ENCODE assay signal across 8 cellular contexts in the genomic region with DNA sequence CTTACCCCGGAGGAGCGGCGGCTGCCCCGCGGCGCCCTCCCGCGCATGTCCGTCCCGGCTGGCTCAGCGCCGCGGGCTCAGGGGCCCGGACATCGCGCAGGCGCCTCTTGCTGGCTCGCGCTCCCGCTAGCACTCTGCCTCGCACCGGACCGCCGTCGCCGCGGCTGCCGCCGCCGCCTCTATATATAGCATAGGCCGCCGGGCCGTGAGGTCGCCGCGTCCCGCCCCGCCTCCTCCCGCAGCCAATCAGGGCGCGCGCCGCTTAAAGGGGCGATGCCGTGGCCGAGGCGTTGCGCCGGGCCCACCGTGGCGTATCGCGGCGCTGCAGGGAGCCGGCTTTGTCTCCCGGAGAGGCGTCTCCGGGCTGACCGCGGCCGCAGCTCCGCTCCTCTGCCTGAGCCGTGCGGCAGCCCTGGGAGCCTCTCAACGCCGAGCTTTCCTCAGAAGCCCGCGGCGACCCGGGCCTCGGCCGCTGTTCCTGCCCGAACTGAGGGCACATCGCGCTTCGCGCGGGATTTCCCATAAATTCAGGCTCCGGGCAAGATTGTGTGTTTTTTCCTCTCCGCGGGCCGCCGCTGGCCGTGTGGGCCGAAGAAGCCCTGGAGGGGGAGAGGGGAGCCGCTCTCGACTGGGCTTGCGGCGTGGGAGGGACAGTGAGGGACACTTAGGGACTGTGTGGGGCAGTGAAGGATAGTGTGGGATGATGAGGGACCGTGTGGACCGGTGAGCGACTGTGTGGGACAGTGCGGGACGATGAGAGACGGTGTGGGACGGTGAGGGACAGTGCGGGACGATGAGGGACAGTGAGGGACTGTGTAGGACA. TPM values are rescaled to one million over a fixed set of nuclear protein-coding genes. Genes with fewer than 3 reads are reported as not detected.
DNase-seq lines count a peak whose midpoint lies in the region; ATAC-seq and TF ChIP-seq lines count a peak whose summit lies in the region.

A gene with protein sequence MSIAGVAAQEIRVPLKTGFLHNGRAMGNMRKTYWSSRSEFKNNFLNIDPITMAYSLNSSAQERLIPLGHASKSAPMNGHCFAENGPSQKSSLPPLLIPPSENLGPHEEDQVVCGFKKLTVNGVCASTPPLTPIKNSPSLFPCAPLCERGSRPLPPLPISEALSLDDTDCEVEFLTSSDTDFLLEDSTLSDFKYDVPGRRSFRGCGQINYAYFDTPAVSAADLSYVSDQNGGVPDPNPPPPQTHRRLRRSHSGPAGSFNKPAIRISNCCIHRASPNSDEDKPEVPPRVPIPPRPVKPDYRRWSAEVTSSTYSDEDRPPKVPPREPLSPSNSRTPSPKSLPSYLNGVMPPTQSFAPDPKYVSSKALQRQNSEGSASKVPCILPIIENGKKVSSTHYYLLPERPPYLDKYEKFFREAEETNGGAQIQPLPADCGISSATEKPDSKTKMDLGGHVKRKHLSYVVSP (minus strand): TSS at position 157 of the 823 bp plus-strand sequence. CDS start 10,690 bp downstream, outside the sequence.

- peaks cover 44% of the 10 kb centered on the region for H3K79me2 ChIP-seq in mesendoderm (ENCODE audit: control insufficient read depth, insufficient read depth, low read length)

- H3K27ac ChIP-seq in endodermal cell (ENCODE audit: low read depth, low read length) (peak within 1 kb of the TSS; percentile 78), mesendoderm (ENCODE audit: low read depth, low read length) (peak within 1 kb of the TSS; percentile 27)

- H4K8ac ChIP-seq in mesendoderm (ENCODE audit: low read depth, low read length), result no peak within 1 kb of the TSS

- H2AK5ac ChIP-seq in mesendoderm (ENCODE audit: low read length), result peak within 1 kb of the TSS; percentile 99

- H3K27me3 ChIP-seq in endodermal cell (ENCODE audit: control insufficient read depth, insufficient read depth, low read length, poor library complexity, severe bottlenecking), result no peaks in the 10 kb centered on the region
- H3K27me3 ChIP-seq in mesendoderm (ENCODE audit: insufficient read depth, low read length, poor library complexity), result no peaks in the 10 kb centered on the region

- H3K36me3 Mint-ChIP-seq in endodermal cell (ENCODE audit: low read depth), result peaks cover 5% of the 10 kb centered on the region

- peak within 1 kb of the TSS; percentile 88 for H2BK5ac ChIP-seq in mesendoderm (ENCODE audit: low read length)

- peak within 1 kb of the TSS; percentile 40 for H4K5ac ChIP-seq in mesendoderm (ENCODE audit: low read length)

- H3K9me3 Mint-ChIP-seq in endodermal cell, result no peaks in the 10 kb centered on the region

- no peaks in the 10 kb centered on the region for H3K9me3 ChIP-seq in endodermal cell (ENCODE audit: control insufficient read depth, low read length)

- no peak for TF ChIP-seq CTCF in endodermal cell (conservative IDR thresholded peaks at IDR 0.05)

- H3K4me1 Mint-ChIP-seq in endodermal cell, result peaks cover 54% of the 10 kb centered on the region

- H3K36me3 ChIP-seq in endodermal cell (ENCODE audit: control insufficient read depth, insufficient read depth, low read length) (peaks cover 5% of the 10 kb centered on the region), mesendoderm (ENCODE audit: control insufficient read depth, insufficient read depth, low read length) (no peaks in the 10 kb centered on the region)

- H3K4me3 Mint-ChIP-seq in endodermal cell, result peak within 1 kb of the TSS; percentile 85

- peak; percentile 78 for ATAC-seq in HG03439 (IDR thresholded peaks at IDR 0.05; ENCODE audit: unreplicated experiment)

- peak within 1 kb of the TSS; percentile 97 for H3K4me3 ChIP-seq in endodermal cell (ENCODE audit: low read length)
- peak within 1 kb of the TSS; percentile 40 for H3K4me3 ChIP-seq in mesendoderm (ENCODE audit: low read length)

- no peaks in the 10 kb centered on the region for H3K27me3 Mint-ChIP-seq in endodermal cell (ENCODE audit: insufficient read depth)

- H3K23ac ChIP-seq in mesendoderm (ENCODE audit: low read length), result peak within 1 kb of the TSS; percentile 100

- TF ChIP-seq POLR2A in GM19099 (IDR thresholded peaks at IDR 0.05; ENCODE audit: extremely low read depth, insufficient read length, low read depth), result peak; percentile 93

- no peak within 1 kb of the TSS for H2BK15ac ChIP-seq in mesendoderm (replicated peaks; ENCODE audit: low read depth)

- H3K79me1 ChIP-seq in mesendoderm (ENCODE audit: low read length), result no peaks in the 10 kb centered on the region

- WGBS in endodermal cell (ENCODE audit: insufficient coverage in 1 of 2, insufficient read length in 1 of 2), 2 experiments, result 5 to 11% methylated on average over 42 to 98 of the region's 98 CpGs
- WGBS in mesendoderm (ENCODE audit: extremely low coverage, insufficient coverage, low lambda C conversion rate), result no CpG with 5 or more reads among the region's 98 CpGs

- H3K56ac ChIP-seq in mesendoderm (ENCODE audit: low read length), result peak within 1 kb of the TSS; percentile 99

- peak within 1 kb of the TSS; percentile 94 for H3K27ac Mint-ChIP-seq in endodermal cell

- H2BK120ac ChIP-seq in mesendoderm (ENCODE audit: low read depth, low read length), result no peak within 1 kb of the TSS

- peak; percentile 97 for DNase-seq in AG08396 (ENCODE audit: low spot score)
- DNase-seq in NCI-H774 (lab: John Stamatoyannopoulos, UW), result peak; percentile 77
- peak; percentile 94 for DNase-seq in activated CD8-positive, alpha-beta memory T cell treated with anti-CD3 and anti-CD28 coated beads, Interleukin-2, amount 50 U/mL, for 48 hours
- peak; percentile 97 for DNase-seq in endodermal cell
- peak; percentile 96 for DNase-seq in mesendoderm
- DNase-seq in stimulated activated CD8-positive, alpha-beta memory T cell treated with anti-CD3 and anti-CD28 coated beads, Interleukin-12 subunit alpha, Interleukin-12 subunit beta, amount 100 ng/mL, for 24 hours (ENCODE audit: extremely low read depth), result peak; percentile 58

- H3K4me1 ChIP-seq in endodermal cell (ENCODE audit: control insufficient read depth, insufficient read depth, low read length) (peaks cover 3% of the 10 kb centered on the region), mesendoderm (ENCODE audit: control insufficient read depth, low read depth, low read length) (peaks cover 9% of the 10 kb centered on the region)

- peak within 1 kb of the TSS; percentile 99 for H3K18ac ChIP-seq in mesendoderm (ENCODE audit: low read length)

- H3K4me2 ChIP-seq in mesendoderm (ENCODE audit: low read length), result peak within 1 kb of the TSS; percentile 91

- H3K9ac ChIP-seq in endodermal cell (ENCODE audit: extremely low read depth, low read length, poor library complexity, severe bottlenecking) (peak within 1 kb of the TSS; percentile 86), mesendoderm (ENCODE audit: low read length) (peak within 1 kb of the TSS; percentile 83)

- H3K4ac ChIP-seq in mesendoderm (ENCODE audit: low read depth, low read length), result peak within 1 kb of the TSS; percentile 29

RNA-seq across cellular contexts. Expression of the gene that starts here (rescaled TPM):
- total RNA-seq in endodermal cell, result 10 to 100 TPM; 61.4 to 72.5 TPM
- polyA plus RNA-seq in endodermal cell (2013, experiment 1 of 2), result 49.4 TPM
- polyA plus RNA-seq in endodermal cell (2013, experiment 2 of 2), result 46.4 TPM
- 16.0 TPM for polyA plus RNA-seq in mesendoderm (2013, experiment 1 of 2)
- 17.5 TPM for polyA plus RNA-seq in mesendoderm (2013, experiment 2 of 2)

Comparison
In these comparisons a context has a peak if more than half of its experiments do, and no peak if none do; other contexts are left out.
1. Peak in every context shown above with its lines: DNase-seq, ATAC-seq, H3K4me3 ChIP-seq and H3K27ac ChIP-seq.